ENCODE assay signal across 8 cellular contexts in genomic region chr11:43643898-43644625, GRCh38. TPM values are rescaled to one million over a fixed set of nuclear protein-coding genes. Genes with fewer than 3 reads are reported as not detected.
DNase-seq lines count a peak whose midpoint lies in the region; ATAC-seq and TF ChIP-seq lines count a peak whose summit lies in the region.

No MANE protein-coding gene starts in this region.

- ATAC-seq in GM19324 (IDR thresholded peaks at IDR 0.05; ENCODE audit: low FRiP score, unreplicated experiment) (peak; percentile 99), HG03460 (IDR thresholded peaks at IDR 0.05; ENCODE audit: unreplicated experiment) (peak; percentile 100), left lung (peak; percentile 100)

- DNase-seq in C1 segment of cervical spinal cord (lab: John Stamatoyannopoulos, UW) (peak; percentile 9 to 90 (median 79)), NCI-H526 treated with DMSO at 0.1 percent for 48 hours (lab: John Stamatoyannopoulos, UW) (peak; percentile 59), left lung (peak; percentile 88 to 96)
- DNase-seq in activated CD4-positive, alpha-beta T cell treated with anti-CD3 and anti-CD28 coated beads, Interleukin-2, amount 50 U/mL, for 1 hour: peak; percentile 83
- DNase-seq in stimulated activated CD4-positive, alpha-beta T cell treated with anti-CD3 and anti-CD28 coated beads, Interleukin-2, amount 100 ng/mL, for 4 hours (ENCODE audit: low read depth): peak; percentile 79

- peak overlapping the region in 1 of 2 donors; percentile 63 for H3K27ac ChIP-seq in left lung

- peaks cover 23 to 33% of the 10 kb centered on the region in 2 donors for H3K27me3 ChIP-seq in left lung

- TF ChIP-seq CTCF in left lung (IDR thresholded peaks at IDR 0.05): no peak

- H3K36me3 Mint-ChIP-seq in dendritic cell treated with granulocyte-macrophage colony-stimulating factor and Interleukin-4, amounts not matched to agents 40 ng/mL and 50 ng/mL, for 4 days (ENCODE audit: low read depth): peaks cover 13% of the 10 kb centered on the region

- H3K4me1 Mint-ChIP-seq in dendritic cell treated with granulocyte-macrophage colony-stimulating factor and Interleukin-4, amounts not matched to agents 40 ng/mL and 50 ng/mL, for 4 days (ENCODE audit: low read depth): peaks cover 11% of the 10 kb centered on the region

- no peaks in the 10 kb centered on the region for H3K9me3 Mint-ChIP-seq in dendritic cell treated with granulocyte-macrophage colony-stimulating factor and Interleukin-4, amounts not matched to agents 40 ng/mL and 50 ng/mL, for 4 days

- peak overlapping the region; percentile 76 to 82 for H3K4me3 ChIP-seq in left lung

- H3K36me3 ChIP-seq in left lung: no peaks in the 10 kb centered on the region

- H3K9me3 ChIP-seq in left lung: no peaks in the 10 kb centered on the region

- peaks cover 12% of the 10 kb centered on the region for H3K27me3 Mint-ChIP-seq in dendritic cell treated with granulocyte-macrophage colony-stimulating factor and Interleukin-4, amounts not matched to agents 40 ng/mL and 50 ng/mL, for 4 days

- peak overlapping the region; percentile 96 for H3K4me3 Mint-ChIP-seq in dendritic cell treated with granulocyte-macrophage colony-stimulating factor and Interleukin-4, amounts not matched to agents 40 ng/mL and 50 ng/mL, for 4 days

- H3K4me1 ChIP-seq in left lung: peaks cover 8 to 18% of the 10 kb centered on the region in 2 donors

- intact Hi-C loops in dendritic cell treated with granulocyte-macrophage colony-stimulating factor and Interleukin-4, amounts not matched to agents 40 ng/mL and 50 ng/mL, for 4 days (cut with micrococcal nuclease): loop anchor here (1.0 to 2.0 kb wide), 3 partner anchors 36 to 331 kb away; partner anchors contain the start of genes ALKBH3 and HSD17B12
- intact Hi-C loops in left lung (cut with DNase I): no loop called here

- peak overlapping the region; percentile 91 for H3K27ac Mint-ChIP-seq in dendritic cell treated with granulocyte-macrophage colony-stimulating factor and Interleukin-4, amounts not matched to agents 40 ng/mL and 50 ng/mL, for 4 days

RNA-seq across cellular contexts. Expression of gene HSD17B12, which starts 36.5 kb away (rescaled TPM):
- 100 to 1,000 TPM; 129 to 150 TPM for total RNA-seq in left lung
